ENCODE assay signal across 10 cellular contexts in the genomic region with DNA sequence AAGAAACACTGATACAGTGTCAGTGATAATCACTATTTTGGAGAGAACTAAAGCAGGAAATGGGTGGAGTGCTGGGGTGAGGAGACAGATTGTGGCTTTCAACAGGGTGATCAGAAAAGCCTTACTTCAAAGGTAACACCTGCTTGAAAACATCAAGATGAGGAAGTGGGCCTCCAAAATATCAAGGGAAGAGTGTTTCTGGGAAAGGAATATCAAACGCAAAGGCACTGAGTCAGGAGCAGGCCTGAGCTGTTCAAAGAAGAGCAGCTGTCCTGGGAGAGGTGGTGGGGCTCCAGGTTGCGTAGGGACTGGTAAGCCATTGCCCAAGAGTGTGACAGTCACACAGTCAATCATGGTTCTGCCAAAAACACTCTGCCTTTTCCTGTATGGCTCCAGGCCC. TPM values are rescaled to one million over a fixed set of nuclear protein-coding genes. Genes with fewer than 3 reads are reported as not detected.
DNase-seq lines count a peak whose midpoint lies in the region; ATAC-seq, FAIRE-seq and TF ChIP-seq lines count a peak whose summit lies in the region.
"Had no signal": no experiment of that assay in that cellular context is flagged by ENCODE, and none has a peak within 500 bp of the region (broad histone marks: within the 10 kb centered on the region; RNA-seq: fewer than 3 reads in every experiment).

No MANE protein-coding gene starts in this region.

- no peaks in the 10 kb centered on the region for H3K9me3 ChIP-seq in Karpas-422 (ENCODE audit: low read length)
- H3K9me3 ChIP-seq in GM12878 (replicated peaks; ENCODE audit: control insufficient read depth, insufficient read depth, low read length): no peaks in the 10 kb centered on the region
- no peaks in the 10 kb centered on the region for H3K9me3 ChIP-seq in hepatocyte (ENCODE audit: low read depth)
- H3K9me3 ChIP-seq: ascending aorta had no signal

- peak overlapping the region; percentile 89 for H3K27ac Mint-ChIP-seq in activated CD4-positive, alpha-beta T cell treated with anti-CD3 and anti-CD28 coated beads, Interleukin-2, amount 10 ng/mL, durations not matched to agents 24 days and 14 days

- no peaks in the 10 kb centered on the region for H3K27me3 Mint-ChIP-seq in activated CD4-positive, alpha-beta T cell treated with anti-CD3 and anti-CD28 coated beads, Interleukin-2, amount 10 ng/mL, durations not matched to agents 24 days and 14 days

- H3K4me3 ChIP-seq in Karpas-422 (ENCODE audit: low read length): no peak overlapping the region
- H3K4me3 ChIP-seq in GM12878: no peak overlapping the region
- H3K4me3 ChIP-seq in hepatocyte: no peak overlapping the region
- H3K4me3 ChIP-seq: ascending aorta had no signal

- in situ Hi-C loops in GM12878 (cut with MboI): no loop called here

- TF ChIP-seq RAD21 in GM12878 (IDR thresholded peaks at IDR 0.05; ENCODE audit: insufficient read depth, low read depth, low read length): no peak

- no peak for FAIRE-seq in GM12878 (lab: Jason Lieb, UNC)

- peaks cover 75% of the 10 kb centered on the region for H3K4me1 ChIP-seq in Karpas-422 (ENCODE audit: low read length)
- H3K4me1 ChIP-seq in GM12878 (ENCODE audit: control insufficient read depth, insufficient read depth, low read length): peaks cover 8% of the 10 kb centered on the region
- H3K4me1 ChIP-seq in hepatocyte (ENCODE audit: insufficient read depth): peaks cover 35% of the 10 kb centered on the region
- H3K4me1 ChIP-seq: ascending aorta had no signal

- peak overlapping the region; percentile 39; the same call in 1 of the 2 replicates for H2AFZ ChIP-seq in Karpas-422 (ENCODE audit: low read length)
- H2AFZ ChIP-seq in GM12878 (ENCODE audit: control insufficient read depth, low read depth, low read length): peak overlapping the region; percentile 72
- no peak overlapping the region for H2AFZ ChIP-seq in hepatocyte

- TF ChIP-seq POLR2A in GM12878 (IDR thresholded peaks at IDR 0.05; ENCODE audit: low read depth, low read length): no peak

- no peaks in the 10 kb centered on the region for H4K20me1 ChIP-seq in Karpas-422 (ENCODE audit: insufficient read depth, low read depth, low read length)
- no peaks in the 10 kb centered on the region for H4K20me1 ChIP-seq in GM12878 (ENCODE audit: control insufficient read depth, insufficient read depth)
- no peaks in the 10 kb centered on the region for H4K20me1 ChIP-seq in hepatocyte (ENCODE audit: insufficient read depth, poor library complexity, severe bottlenecking)

- intact Hi-C loops in activated CD4-positive, alpha-beta T cell treated with anti-CD3 and anti-CD28 coated beads, Interleukin-2, amount 10 ng/mL, durations not matched to agents 24 days and 14 days (cut with micrococcal nuclease): no loop called here
- intact Hi-C loops in GM12878 (cut with micrococcal nuclease; ENCODE audit: unreplicated experiment) (no loop called here), posterior vena cava (cut with DNase I) (no loop called here)

- no peaks in the 10 kb centered on the region for H3K36me3 Mint-ChIP-seq in activated CD4-positive, alpha-beta T cell treated with anti-CD3 and anti-CD28 coated beads, Interleukin-2, amount 10 ng/mL, durations not matched to agents 24 days and 14 days (ENCODE audit: low read depth)

- peak overlapping the region; percentile 98 for H3K27ac ChIP-seq in Karpas-422 (ENCODE audit: low read length)
- H3K27ac ChIP-seq in GM12878 (ENCODE audit: control insufficient read depth, insufficient read depth): no peak overlapping the region
- H3K27ac ChIP-seq in hepatocyte: no peak overlapping the region
- H3K27ac ChIP-seq: ascending aorta had no signal

- peaks cover 5% of the 10 kb centered on the region for H3K9me3 Mint-ChIP-seq in activated CD4-positive, alpha-beta T cell treated with anti-CD3 and anti-CD28 coated beads, Interleukin-2, amount 10 ng/mL, durations not matched to agents 24 days and 14 days

- BruUV-seq in GM12878 (replicated peaks; lab: Mats Ljungman, UMichigan): no TSS peak

- H3K4me2 ChIP-seq in Karpas-422 (ENCODE audit: low read depth, low read length, poor library complexity, severe bottlenecking) (peak overlapping the region; percentile 39), GM12878 (ENCODE audit: control insufficient read depth, insufficient read depth) (no peak overlapping the region), hepatocyte (no peak overlapping the region)

- POLR2A ChIA-PET in GM12878 (lab: Charles Lee): interaction anchor here (0.7 kb wide), 1 partner anchor 41 kb away, joined by 3 read pairs; no protein-coding TSS in a partner anchor

- no peak for TF ChIP-seq CTCF in GM12878 (IDR thresholded peaks at IDR 0.05 in 2 of 3, conservative IDR thresholded peaks at IDR 0.05 in 1 of 3; ENCODE audit: control insufficient read depth in 2 of 3, extremely low read depth in 1 of 3, insufficient read depth in 1 of 3, low read depth in 3 of 3, low read length in 3 of 3)
- no peak for TF ChIP-seq CTCF in hepatocyte (IDR thresholded peaks at IDR 0.05; ENCODE audit: poor library complexity)

- peak overlapping the region; percentile 23 for H3K9ac ChIP-seq in Karpas-422 (ENCODE audit: low read length)
- no peak overlapping the region for H3K9ac ChIP-seq in GM12878 (ENCODE audit: control insufficient read depth, insufficient read depth, low read length)

- no peak for TF ChIP-seq EP300 in GM12878 (IDR thresholded peaks at IDR 0.05; ENCODE audit: borderline replicate concordance in 1 of 2, control insufficient read depth in 1 of 2, low read depth in 2 of 2, low read length in 2 of 2)

- RAD21 ChIA-PET in GM12878 (lab: Charles Lee; ENCODE audit: unreplicated experiment): no interaction called here

- peak; percentile 52 for ATAC-seq in GM12878
- ATAC-seq in GM18870 (IDR thresholded peaks at IDR 0.05; ENCODE audit: unreplicated experiment): no peak

- H3K4me3 Mint-ChIP-seq in activated CD4-positive, alpha-beta T cell treated with anti-CD3 and anti-CD28 coated beads, Interleukin-2, amount 10 ng/mL, durations not matched to agents 24 days and 14 days: peak overlapping the region; percentile 51

- H3K9me2 ChIP-seq in Karpas-422 (replicated peaks; ENCODE audit: insufficient read depth, low read length): no peaks in the 10 kb centered on the region
- no peaks in the 10 kb centered on the region for H3K9me2 ChIP-seq in hepatocyte (replicated peaks; ENCODE audit: insufficient read depth)

- H3K36me3 ChIP-seq in Karpas-422 (ENCODE audit: insufficient read depth, low read length): no peaks in the 10 kb centered on the region
- H3K36me3 ChIP-seq in GM12878 (ENCODE audit: control insufficient read depth in 2 of 2, insufficient read depth in 2 of 2, low read length in 1 of 2): no peaks in the 10 kb centered on the region
- no peaks in the 10 kb centered on the region for H3K36me3 ChIP-seq in hepatocyte (replicated peaks; ENCODE audit: insufficient read depth, low read depth)
- H3K36me3 ChIP-seq: ascending aorta had no signal

- H3K27me3 ChIP-seq in Karpas-422 (ENCODE audit: low read length) (no peaks in the 10 kb centered on the region), GM12878 (replicated peaks in 1 of 2; ENCODE audit: control insufficient read depth in 2 of 2, insufficient read depth in 2 of 2, low read length in 1 of 2) (no peaks in the 10 kb centered on the region; a peak in 1 of 4 replicates), hepatocyte (no peaks in the 10 kb centered on the region)
- H3K27me3 ChIP-seq: ascending aorta had no signal

- peaks cover 56% of the 10 kb centered on the region for H3K4me1 Mint-ChIP-seq in activated CD4-positive, alpha-beta T cell treated with anti-CD3 and anti-CD28 coated beads, Interleukin-2, amount 10 ng/mL, durations not matched to agents 24 days and 14 days

- H3K79me2 ChIP-seq in Karpas-422 (ENCODE audit: low read length): no peaks in the 10 kb centered on the region
- no peaks in the 10 kb centered on the region for H3K79me2 ChIP-seq in GM12878 (ENCODE audit: control insufficient read depth, insufficient read depth, low read length)
- H3K79me2 ChIP-seq in hepatocyte: no peaks in the 10 kb centered on the region

- CTCF ChIA-PET in GM12878 (lab: Yijun Ruan, JAX): interaction anchor here (1.2 kb wide), 1 partner anchor 11 kb away, joined by 4 read pairs; no protein-coding TSS in a partner anchor

- DNase-seq in Karpas-422: peak; percentile 51
- peak; percentile 84 for DNase-seq in activated CD4-positive, alpha-beta T cell treated with anti-CD3 and anti-CD28 coated beads, Interleukin-2, amount 10 ng/mL, durations not matched to agents 24 days and 14 days
- DNase-seq in GM12878 (ENCODE audit: low read depth, low spot score): no peak
- peak; percentile 17 for DNase-seq in stimulated activated CD4-positive, alpha-beta T cell treated with anti-CD3 and anti-CD28 coated beads, Interleukin-4, amount 100 ng/mL, for 24 hours
- DNase-seq in posterior vena cava (ENCODE audit: low spot score): no peak
- DNase-seq in hepatocyte (ENCODE audit: low spot score): no peak
- DNase-seq in GM19238 (ENCODE audit: insufficient read length, low spot score): no peak
- DNase-seq: mesenchymal stem cell had no signal

- SMC1A ChIA-PET in GM12878 (lab: Charles Lee; ENCODE audit: uncharacterized antibody, unreplicated experiment): interaction anchor here (1.0 to 1.2 kb wide), 3 partner anchors 22 to 160 kb away, joined by 3 read pairs; no protein-coding TSS in a partner anchor

- 0% methylated on average over 1 of the region's 2 CpGs for WGBS in GM12878 (ENCODE audit: insufficient coverage, insufficient replicate concordance, low lambda C conversion rate, missing lambda C conversion rate)
- WGBS in hepatocyte (ENCODE audit: low lambda C conversion rate, missing lambda C conversion rate): 79% methylated on average over 2 of the region's 2 CpGs

RNA-seq across cellular contexts. Expression of a gene that starts 47.1 kb away (rescaled TPM):
- total RNA-seq in Karpas-422 (2014; rRNA removed; shearing (Covaris generic); ENCODE audit: low replicate concordance): 931 and 967 TPM in 2 replicates
- 252 and 261 TPM in 2 replicates for total RNA-seq in activated CD4-positive, alpha-beta T cell treated with anti-CD3 and anti-CD28 coated beads, Interleukin-2, amount 10 ng/mL, durations not matched to agents 24 days and 14 days
- total RNA-seq in GM12878 (2013; cell fraction: nucleolus; rRNA removed): 448 and 474 TPM in 2 replicates
- total RNA-seq in GM12878 (2014; rRNA removed) (247 and 262 TPM in 2 replicates), GM12878 (2014; rRNA removed; fragmentation: Illumina TruSeq; extraction: Trizol) (122 and 125 TPM in 2 replicates), GM12878 (2021) (359 and 374 TPM in 2 replicates), posterior vena cava (100 to 1,000 TPM; 227 to 248 TPM), hepatocyte (559 and 564 TPM in 2 replicates)
- 247 TPM for polyA plus RNA-seq in GM12878 (2011; ENCODE audit: low read depth)
- polyA plus RNA-seq in GM12878 (2011; rRNA removed) (472 and 566 TPM in 2 replicates), GM12878 (2014; fragmentation: Illumina TruSeq; extraction: Trizol) (348 and 375 TPM in 2 replicates), GM12878 (2014; fragmentation: Nextera tagmentation; extraction: Ambion mirVana) (100 to 1,000 TPM; 113 to 151 TPM), GM12878 (2014; rRNA removed) (324 and 340 TPM in 2 replicates), GM12878 (2016; fragmentation: Nextera tagmentation; extraction: Ambion mirVana) (100 to 1,000 TPM; 308 to 318 TPM), hepatocyte (412 and 415 TPM in 2 replicates)
- polyA plus RNA-seq in GM12878 (2011; cell fraction: cytosol; rRNA removed): 544 and 594 TPM in 2 replicates
- polyA plus RNA-seq in GM12878 (2011; cell fraction: nucleus; rRNA removed): 334 and 377 TPM in 2 replicates
- 277 and 312 TPM in 2 replicates for polyA plus RNA-seq in GM12878 (2012)
- polyA minus RNA-seq in GM12878 (2011; rRNA and poly(A)+ RNA removed): 882 and 896 TPM in 2 replicates
- 201 and 236 TPM in 2 replicates for polyA minus RNA-seq in GM12878 (2011; cell fraction: cytosol; rRNA and poly(A)+ RNA removed)
- 193 and 239 TPM in 2 replicates for polyA minus RNA-seq in GM12878 (2011; cell fraction: nucleus; rRNA and poly(A)+ RNA removed)

Comparison
In these comparisons a context has a peak if more than half of its experiments do, and no peak if none do; other contexts are left out.
1. DNase-seq: peak in Karpas-422 (single experiment), activated CD4-positive, alpha-beta T cell treated with anti-CD3 and anti-CD28 coated beads, Interleukin-2, amount 10 ng/mL, durations not matched to agents 24 days and 14 days (single experiment) and stimulated activated CD4-positive, alpha-beta T cell treated with anti-CD3 and anti-CD28 coated beads, Interleukin-4, amount 100 ng/mL, for 24 hours (single experiment); none in GM12878 (single experiment), posterior vena cava (single experiment), hepatocyte (single experiment) and GM19238 (single experiment).